Comparison of ENCODE assay signal across 28 cellular contexts in the genomic region with DNA sequence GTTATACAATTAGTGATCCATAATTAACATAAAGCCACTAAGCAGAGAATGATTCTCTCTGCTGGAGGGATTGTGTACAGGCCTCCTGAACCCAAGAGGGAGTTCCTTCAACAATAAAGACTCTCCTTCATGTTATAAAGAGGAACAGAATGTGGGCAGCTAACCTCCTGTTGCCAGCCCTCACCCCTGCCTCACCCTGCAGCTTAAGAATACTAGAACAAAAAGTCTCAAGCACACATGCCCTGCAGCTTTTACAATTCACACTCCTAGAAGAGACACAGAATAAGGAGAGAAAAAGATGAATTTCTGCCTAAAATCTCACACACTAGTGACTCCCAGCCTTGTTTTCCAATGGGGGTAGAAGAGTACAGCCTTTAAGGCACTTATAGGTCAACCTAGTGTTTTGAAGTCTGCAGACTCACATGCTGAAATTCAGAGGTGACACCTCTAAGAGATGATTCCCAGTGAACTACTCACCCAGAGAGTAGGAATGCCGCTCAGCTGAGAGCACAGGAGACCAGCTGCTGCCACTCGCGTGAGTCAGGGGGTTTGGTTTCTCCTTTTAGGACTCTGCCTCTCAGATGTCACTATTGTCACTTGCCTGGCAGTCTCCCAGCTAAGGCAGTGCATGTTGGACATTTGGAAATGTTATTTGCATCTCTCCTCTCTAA. TPM values are rescaled to one million over a fixed set of nuclear protein-coding genes. Genes with fewer than 3 reads are reported as not detected.
DNase-seq lines count a peak whose midpoint lies in the region; ATAC-seq and TF ChIP-seq lines count a peak whose summit lies in the region.
"Had no signal": no experiment of that assay in that cellular context is flagged by ENCODE, and none has a peak within 500 bp of the region (broad histone marks: within the 10 kb centered on the region; RNA-seq: fewer than 3 reads in every experiment).

No MANE protein-coding gene starts in this region.

- no peaks in the 10 kb centered on the region for H3K9me3 ChIP-seq in Loucy (ENCODE audit: insufficient read depth, low read depth, low read length)
- no peaks in the 10 kb centered on the region for H3K9me3 ChIP-seq in neural progenitor cell (ENCODE audit: low read depth)
- no peaks in the 10 kb centered on the region for H3K9me3 ChIP-seq in transverse colon
- H3K9me3 ChIP-seq: prostate gland had no signal

- no peak overlapping the region for H3K4me3 ChIP-seq in Loucy (ENCODE audit: low read length, poor library complexity, severe bottlenecking)
- no peak overlapping the region for H3K4me3 ChIP-seq in neural progenitor cell
- no peak overlapping the region for H3K4me3 ChIP-seq in transverse colon
- H3K4me3 ChIP-seq: BLaER1 treated with 17β-estradiol and CSF1 and Interleukin-3, amounts not matched to agents 10 nM and 100 nM; breast epithelium; prostate gland; smooth muscle cell had no signal

- peak overlapping the region; percentile 72 for H3K27ac Mint-ChIP-seq in T-helper 1 cell treated with Interleukin-12 subunit alpha and Interleukin-12 subunit beta and Interleukin-4 antibody, amounts not matched to agents 30 μg/mL and 1 μg/mL, for 36 hours
- no peak overlapping the region for H3K27ac Mint-ChIP-seq in neural progenitor cell
- H3K27ac Mint-ChIP-seq: activated naive CD8-positive, alpha-beta T cell; activated T-cell treated with anti-CD3 and anti-CD28 coated beads, Interleukin-2, amount 50 U/mL, for 24 hours; dendritic cell treated with granulocyte-macrophage colony-stimulating factor and Interleukin-4, amounts not matched to agents 40 ng/mL and 50 ng/mL, for 4 days had no signal

- H3K27me3 ChIP-seq in Loucy (ENCODE audit: insufficient read depth, low read length, poor library complexity, severe bottlenecking) (no peaks in the 10 kb centered on the region), neural progenitor cell (no peaks in the 10 kb centered on the region), transverse colon (no peaks in the 10 kb centered on the region)
- H3K27me3 ChIP-seq: breast epithelium had no signal

- intact Hi-C loops in transverse colon (cut with DNase I; ENCODE audit: low total_unique reads): no loop called here

- peaks cover 22% of the 10 kb centered on the region for H3K9me3 Mint-ChIP-seq in T-helper 1 cell treated with Interleukin-12 subunit alpha and Interleukin-12 subunit beta and Interleukin-4 antibody, amounts not matched to agents 30 μg/mL and 1 μg/mL, for 36 hours
- peaks cover 2% of the 10 kb centered on the region for H3K9me3 Mint-ChIP-seq in neural progenitor cell
- H3K9me3 Mint-ChIP-seq: neural crest cell had no signal

- H3K4me2 ChIP-seq in Loucy (ENCODE audit: low read depth, low read length, poor library complexity, severe bottlenecking): no peak overlapping the region
- peak overlapping the region; percentile 21 for H3K4me2 ChIP-seq in neural progenitor cell
- H3K4me2 ChIP-seq: smooth muscle cell had no signal

- H3K36me3 Mint-ChIP-seq in T-helper 1 cell treated with Interleukin-12 subunit alpha and Interleukin-12 subunit beta and Interleukin-4 antibody, amounts not matched to agents 30 μg/mL and 1 μg/mL, for 36 hours (ENCODE audit: low read depth): peaks cover 26% of the 10 kb centered on the region
- no peaks in the 10 kb centered on the region for H3K36me3 Mint-ChIP-seq in neural progenitor cell

- TF ChIP-seq POLR2A in transverse colon (IDR thresholded peaks at IDR 0.05): no peak

- H4K20me1 ChIP-seq in Loucy (ENCODE audit: insufficient read depth, low read length, poor library complexity, severe bottlenecking) (no peaks in the 10 kb centered on the region), neural progenitor cell (ENCODE audit: low read depth) (no peaks in the 10 kb centered on the region)

- TF ChIP-seq CTCF in Loucy (conservative IDR thresholded peaks at IDR 0.05; ENCODE audit: low read length) (no peak), neural progenitor cell (IDR thresholded peaks at IDR 0.05) (no peak), transverse colon (IDR thresholded peaks at IDR 0.05) (no peak)

- in situ Hi-C loops in transverse colon (cut with MboI; ENCODE audit: low pct_ligation_motif_present in 1 of 4, low pct_unique_long_range_greater_than_20kb in 1 of 4, low sequenced_read_pairs in 3 of 4): no loop called here

- WGBS in transverse colon (ENCODE audit: low coverage in 1 of 2), 2 donors: 79% methylated on average over 3 of the region's 3 CpGs; no CpG with 5 or more reads in 1 of the 2 donors

- no peaks in the 10 kb centered on the region for H3F3A ChIP-seq in Loucy (ENCODE audit: low read depth)
- peaks cover 11% of the 10 kb centered on the region for H3F3A ChIP-seq in neural progenitor cell (ENCODE audit: low read depth)

- no peaks in the 10 kb centered on the region for H3K36me3 ChIP-seq in Loucy (ENCODE audit: insufficient read depth, low read length)
- H3K36me3 ChIP-seq in neural progenitor cell: no peaks in the 10 kb centered on the region
- no peaks in the 10 kb centered on the region for H3K36me3 ChIP-seq in transverse colon
- H3K36me3 ChIP-seq: BLaER1 treated with 17β-estradiol and CSF1 and Interleukin-3, amounts not matched to agents 10 nM and 100 nM; breast epithelium; prostate gland had no signal

- ATAC-seq in HG02623 (IDR thresholded peaks at IDR 0.05; ENCODE audit: unreplicated experiment): no peak
- ATAC-seq: HCT116, HepG2 had no signal

- H3K4me1 ChIP-seq in Loucy (ENCODE audit: insufficient read depth, low read length, poor library complexity, severe bottlenecking) (peaks cover 3% of the 10 kb centered on the region), neural progenitor cell (peaks cover 23% of the 10 kb centered on the region), transverse colon (no peaks in the 10 kb centered on the region)
- H3K4me1 ChIP-seq: breast epithelium, prostate gland had no signal

- no peak for DNase-seq in T-helper 1 cell
- peak; percentile 22 for DNase-seq in astrocyte of the hippocampus (ENCODE audit: low read depth, low spot score)
- peak; percentile 25 for DNase-seq in neural progenitor cell (ENCODE audit: low spot score)
- no peak for DNase-seq in transverse colon
- DNase-seq in NCI-H146 (lab: John Stamatoyannopoulos, UW): no peak
- DNase-seq: activated CD4-positive, alpha-beta T cell treated with anti-CD3 and anti-CD28 coated beads, Interleukin-2, amount 50 U/mL, for 48 hours; activated T-cell treated with anti-CD3 and anti-CD28 coated beads, Interleukin-2, amount 50 U/mL, for 24 hours; foreskin melanocyte; GF-D8; hypothalamus; kidney; mesenchymal stem cell; MM.1S; NCI-H1930; NCI-H510A; stimulated activated CD4-positive, alpha-beta T cell treated with anti-CD3 and anti-CD28 coated beads, Interleukin-4, amount 100 ng/mL, for 24 hours had no signal

- H3K27ac ChIP-seq in neural progenitor cell (peak overlapping the region; percentile 32), transverse colon (no peak overlapping the region)
- H3K27ac ChIP-seq: BLaER1 treated with 17β-estradiol and CSF1 and Interleukin-3, amounts not matched to agents 10 nM and 100 nM; breast epithelium; prostate gland had no signal

- no peak for TF ChIP-seq EP300 in transverse colon (IDR thresholded peaks at IDR 0.05; ENCODE audit: low read depth)

- H2AFZ ChIP-seq in Loucy (ENCODE audit: low read length) (peak overlapping the region; percentile 38; the same call in 1 of the 2 replicates), neural progenitor cell (replicated peaks) (no peak overlapping the region)

- H3K9me2 ChIP-seq in Loucy (replicated peaks; ENCODE audit: low read depth, low read length): no peaks in the 10 kb centered on the region

- H3K27me3 Mint-ChIP-seq in T-helper 1 cell treated with Interleukin-12 subunit alpha and Interleukin-12 subunit beta and Interleukin-4 antibody, amounts not matched to agents 30 μg/mL and 1 μg/mL, for 36 hours (ENCODE audit: low read depth): no peaks in the 10 kb centered on the region
- peaks cover 6% of the 10 kb centered on the region for H3K27me3 Mint-ChIP-seq in neural progenitor cell (ENCODE audit: insufficient read depth, low read depth)
- H3K27me3 Mint-ChIP-seq: activated naive CD8-positive, alpha-beta T cell; activated T-cell treated with anti-CD3 and anti-CD28 coated beads, Interleukin-2, amount 50 U/mL, for 24 hours had no signal

- H3K4me1 Mint-ChIP-seq in T-helper 1 cell treated with Interleukin-12 subunit alpha and Interleukin-12 subunit beta and Interleukin-4 antibody, amounts not matched to agents 30 μg/mL and 1 μg/mL, for 36 hours (ENCODE audit: low read depth): peaks cover 55% of the 10 kb centered on the region
- H3K4me1 Mint-ChIP-seq in neural progenitor cell: peaks cover 12% of the 10 kb centered on the region

- H3K9ac ChIP-seq in Loucy (ENCODE audit: low read depth, low read length, poor library complexity, severe bottlenecking) (no peak overlapping the region), neural progenitor cell (no peak overlapping the region)
- H3K9ac ChIP-seq: BLaER1 treated with 17β-estradiol and CSF1 and Interleukin-3, amounts not matched to agents 10 nM and 100 nM had no signal

- no peaks in the 10 kb centered on the region for H3K79me2 ChIP-seq in Loucy (ENCODE audit: insufficient read depth, low read length)
- H3K79me2 ChIP-seq in neural progenitor cell (ENCODE audit: low read depth): no peaks in the 10 kb centered on the region

- H3K4me3 Mint-ChIP-seq in T-helper 1 cell treated with Interleukin-12 subunit alpha and Interleukin-12 subunit beta and Interleukin-4 antibody, amounts not matched to agents 30 μg/mL and 1 μg/mL, for 36 hours: peak overlapping the region; percentile 42
- no peak overlapping the region for H3K4me3 Mint-ChIP-seq in neural progenitor cell
- H3K4me3 Mint-ChIP-seq: activated naive CD8-positive, alpha-beta T cell; activated T-cell treated with anti-CD3 and anti-CD28 coated beads, Interleukin-2, amount 50 U/mL, for 24 hours; dendritic cell treated with granulocyte-macrophage colony-stimulating factor and Interleukin-4, amounts not matched to agents 40 ng/mL and 50 ng/mL, for 4 days; neural crest cell had no signal

RNA-seq across cellular contexts. Expression of a gene that starts 32.5 kb away (rescaled TPM):
- total RNA-seq in neural progenitor cell (ENCODE audit: low replicate concordance): not detected in 2 replicates
- 10 to 100 TPM in 2 of 4 donors, 1 to 10 TPM in 1, under 1 TPM in 1; 0.40 to 57.2 (median 11.7) TPM for total RNA-seq in transverse colon
- total RNA-seq: neural crest cell had no signal

Comparison
In these comparisons a context has a peak if more than half of its experiments do, and no peak if none do; other contexts are left out.
1. DNase-seq: peak in astrocyte of the hippocampus (single experiment) and neural progenitor cell (single experiment); none in T-helper 1 cell (0 of 5), transverse colon (single experiment) and NCI-H146 (single experiment).